1 cellular context compared by ENCODE assay signal in the genomic region with DNA sequence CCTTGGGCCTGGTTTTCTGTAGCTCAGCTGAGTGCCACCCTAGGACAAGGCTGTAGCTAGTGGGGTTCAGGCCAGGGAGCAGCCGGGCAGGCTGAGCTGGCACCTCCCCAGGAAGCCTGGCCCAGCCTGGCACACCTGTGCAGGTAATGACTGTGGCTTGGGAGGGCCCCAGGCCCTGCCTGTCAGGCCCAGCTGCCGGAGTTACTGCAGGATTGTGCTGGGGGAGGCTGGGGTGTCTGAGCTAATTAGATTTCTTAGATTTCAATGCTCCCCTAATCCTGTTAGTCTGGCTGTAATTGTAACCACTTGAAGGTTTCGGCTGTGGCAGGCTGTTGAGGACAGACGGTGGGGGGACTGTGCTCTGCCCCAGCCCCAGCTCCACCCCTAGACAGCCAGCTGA.
TF ChIP-seq lines count a peak whose summit lies in the region.

No MANE protein-coding gene starts in this region.

TF ChIP-seq in H1, 55 proteins besides CTCF, POLR2A, EP300 and RAD21:
- TF ChIP-seq BACH1 (IDR thresholded peaks at IDR 0.05; ENCODE audit: low read length) (no peak), KDM5A (IDR thresholded peaks at IDR 0.05; ENCODE audit: low read length) (no peak), CTBP2 (IDR thresholded peaks at IDR 0.05; ENCODE audit: borderline replicate concordance, insufficient read depth, insufficient read length, low read length) (no peak), CREB1 (IDR thresholded peaks at IDR 0.05) (no peak), RBBP5 (IDR thresholded peaks at IDR 0.05; ENCODE audit: borderline replicate concordance, low read depth, low read length) (no peak), ATF2 (IDR thresholded peaks at IDR 0.05; ENCODE audit: low read length) (no peak), GTF2F1 (IDR thresholded peaks at IDR 0.05; ENCODE audit: borderline replicate concordance, low read depth, low read length) (no peak), CHD1 (IDR thresholded peaks at IDR 0.05; ENCODE audit: low read depth, low read length) (no peak), GABPA (IDR thresholded peaks at IDR 0.05; ENCODE audit: borderline replicate concordance, insufficient read depth, low read length) (no peak), E2F6 (IDR thresholded peaks at IDR 0.05) (no peak), CHD2 (IDR thresholded peaks at IDR 0.05; ENCODE audit: low read length) (no peak), ATF3 (IDR thresholded peaks at IDR 0.05; ENCODE audit: insufficient read depth, low read depth, low read length) (no peak)
- TF ChIP-seq, protein P1, sequence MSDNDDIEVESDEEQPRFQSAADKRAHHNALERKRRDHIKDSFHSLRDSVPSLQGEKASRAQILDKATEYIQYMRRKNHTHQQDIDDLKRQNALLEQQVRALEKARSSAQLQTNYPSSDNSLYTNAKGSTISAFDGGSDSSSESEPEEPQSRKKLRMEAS (IDR thresholded peaks at IDR 0.05): no peak
